Comparison of ENCODE assay signal across 9 cellular contexts in the genomic region with DNA sequence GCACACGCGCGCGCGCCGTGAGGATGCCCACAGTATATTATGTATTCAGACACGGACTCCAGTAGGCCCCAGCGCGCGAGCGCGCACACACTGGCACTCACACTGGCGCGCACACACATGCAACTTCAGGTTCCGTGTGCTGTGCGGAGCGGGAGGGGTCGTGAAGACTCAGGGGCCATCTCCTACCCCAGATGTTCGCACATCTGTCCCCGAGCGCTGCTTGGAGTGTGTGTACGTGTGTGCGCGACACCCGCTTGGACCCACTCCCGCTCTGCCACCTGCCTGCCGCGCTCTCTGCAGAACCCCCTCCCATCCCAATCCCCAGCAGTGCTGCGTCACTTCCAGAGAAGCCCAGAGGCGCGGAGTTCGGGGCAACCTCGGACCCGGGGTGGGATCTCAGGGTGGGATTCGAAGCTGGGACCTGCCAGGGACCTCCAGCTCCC. TPM values are rescaled to one million over a fixed set of nuclear protein-coding genes. Genes with fewer than 3 reads are reported as not detected.
DNase-seq lines count a peak whose midpoint lies in the region; ATAC-seq, FAIRE-seq and TF ChIP-seq lines count a peak whose summit lies in the region.
"Had no signal": no experiment of that assay in that cellular context is flagged by ENCODE, and none has a peak within 500 bp of the region (broad histone marks: within the 10 kb centered on the region; RNA-seq: fewer than 3 reads in every experiment).

No MANE protein-coding gene starts in this region.

- POLR2A ChIA-PET in AG04450 (lab: Yijun Ruan, JAX) (interaction anchor here (1.2 to 1.4 kb wide), 2 partner anchors 11 to 46 kb away, joined by 6 to 9 read pairs; no protein-coding TSS in a partner anchor), H1 (lab: Charles Lee; ENCODE audit: partially characterized antibody) (interaction anchor here (0.6 to 1.9 kb wide), 5 partner anchors 8 to 1139 kb away, joined by 3 to 8 read pairs (median 4); no protein-coding TSS in a partner anchor)
- POLR2A ChIA-PET in naive thymus-derived CD4-positive, alpha-beta T cell (lab: Charles Lee) = no interaction called here

- peak overlapping the region; percentile 20 for H4K5ac ChIP-seq in H1 (ENCODE audit: insufficient read length, low read depth, low read length)

- H3K27ac ChIP-seq in AG04450 (ENCODE audit: low read depth, low read length) (peak overlapping the region; percentile 71), H1 (ENCODE audit: low read depth, low read length) (no peak overlapping the region)
- no peak overlapping the region for H3K27ac ChIP-seq in naive thymus-derived CD4-positive, alpha-beta T cell (ENCODE audit: low read depth, low read length)

- peaks cover 16 to 53% (median 34%) of the 10 kb centered on the region in 7 donors for H3K4me1 Mint-ChIP-seq in naive thymus-derived CD4-positive, alpha-beta T cell

- peak overlapping the region; percentile 73 for H4K91ac ChIP-seq in H1 (replicated peaks; ENCODE audit: insufficient read length, low read length)

- no peak for ATAC-seq in naive thymus-derived CD4-positive, alpha-beta T cell
- no peak for ATAC-seq in GM18511 (IDR thresholded peaks at IDR 0.05; ENCODE audit: unreplicated experiment)
- no peak for ATAC-seq in HG03280 (IDR thresholded peaks at IDR 0.05; ENCODE audit: unreplicated experiment)
- ATAC-seq: GM12878 had no signal

- 5% methylated on average over 34 of the region's 35 CpGs; no CpG with 5 or more reads in 1 of the 2 experiments for WGBS in H1 (ENCODE audit: extremely low coverage in 1 of 2, insufficient coverage in 1 of 2, insufficient read length in 1 of 2, insufficient replicate concordance in 2 of 2, low coverage in 1 of 2, low lambda C conversion rate in 2 of 2, missing lambda C conversion rate in 1 of 2), 2 experiments

- no peak for TF ChIP-seq RAD21 in H1 (IDR thresholded peaks at IDR 0.05 in 1 of 2, conservative IDR thresholded peaks at IDR 0.05 in 1 of 2; ENCODE audit: low read depth in 2 of 2, low read length in 2 of 2)

- H2BK12ac ChIP-seq in H1 (ENCODE audit: low read depth, low read length) = peak overlapping the region; percentile 93; the same call in 1 of the 2 replicates

- H3K27me3 ChIP-seq in AG04450 (ENCODE audit: control insufficient read depth, insufficient read depth, low read length) (no peaks in the 10 kb centered on the region), H1 (replicated peaks in 1 of 4; ENCODE audit: control insufficient read depth in 3 of 4, extremely low read depth in 1 of 4, insufficient read depth in 3 of 4, low read length in 3 of 4) (peaks cover 4 to 47% (median 34%) of the 10 kb centered on the region in 4 experiments; a peak in 6 of 7 replicates)
- peaks cover 3 to 14% of the 10 kb centered on the region in 2 donors for H3K27me3 ChIP-seq in naive thymus-derived CD4-positive, alpha-beta T cell (ENCODE audit: control insufficient read depth in 2 of 2, insufficient read depth in 2 of 2, low read length in 2 of 2)

- no peak overlapping the region for H3K23ac ChIP-seq in H1 (ENCODE audit: insufficient read length)

- peak overlapping the region in 8 of 10 donors; percentile 23 to 91 (median 48) for H3K4me3 Mint-ChIP-seq in naive thymus-derived CD4-positive, alpha-beta T cell

- H3K18ac ChIP-seq in H1 (ENCODE audit: extremely low read depth, low read length) = peak overlapping the region; percentile 88

- H2BK5ac ChIP-seq in H1 (ENCODE audit: low read depth, low read length) = peak overlapping the region; percentile 29; the same call in 1 of the 2 replicates

- no peak for FAIRE-seq in H1 (lab: Jason Lieb, UNC)
- FAIRE-seq: GM12878 had no signal

- H3K9me3 ChIP-seq in AG04450 (ENCODE audit: control insufficient read depth, insufficient read depth, low read length) = no peaks in the 10 kb centered on the region; the same call in 1 of the 2 replicates
- H3K9me3 ChIP-seq in H1 (ENCODE audit: insufficient read depth in 2 of 2, low read depth in 1 of 2, low read length in 1 of 2) = no peaks in the 10 kb centered on the region
- H3K9me3 ChIP-seq in naive thymus-derived CD4-positive, alpha-beta T cell (ENCODE audit: control insufficient read depth in 2 of 3, low read length in 3 of 3) = no peaks in the 10 kb centered on the region

- peaks cover 0 to 1% (median 0%) of the 10 kb centered on the region in 11 donors for H3K9me3 Mint-ChIP-seq in naive thymus-derived CD4-positive, alpha-beta T cell

- H2AK5ac ChIP-seq in H1 (ENCODE audit: low read depth, low read length) = no peak overlapping the region

- TF ChIP-seq EP300 in H1 (IDR thresholded peaks at IDR 0.05; ENCODE audit: borderline replicate concordance in 1 of 2, low read depth in 2 of 2, low read length in 2 of 2) = no peak

- H3K23me2 ChIP-seq in H1 (ENCODE audit: low read depth, low read length) = peaks cover 24% of the 10 kb centered on the region

- H2BK20ac ChIP-seq in H1 (ENCODE audit: low read length) = no peak overlapping the region

- H3K14ac ChIP-seq in H1 (ENCODE audit: insufficient read length) = peak overlapping the region; percentile 35

- peak overlapping the region; percentile 22 for H3K56ac ChIP-seq in H1 (replicated peaks; ENCODE audit: insufficient read length, low read depth, low read length)

- no peak for TF ChIP-seq POLR2A in H1 (IDR thresholded peaks at IDR 0.05; ENCODE audit: control extremely low read depth in 1 of 2, low read depth in 2 of 2, low read length in 2 of 2)

- peaks cover 0 to 46% of the 10 kb centered on the region in 2 experiments; a peak in 2 of 4 replicates for H3K79me2 ChIP-seq in H1 (ENCODE audit: control insufficient read depth in 1 of 2, insufficient read depth in 2 of 2, low read length in 2 of 2)

- TF ChIP-seq CTCF in AG04450 (IDR thresholded peaks at IDR 0.05; ENCODE audit: low read depth, low read length) (no peak), H1 (IDR thresholded peaks at IDR 0.05; ENCODE audit: control extremely low read depth in 1 of 3, insufficient read depth in 1 of 3, low read depth in 1 of 3, low read length in 3 of 3) (no peak)

- peaks cover 14 to 25% (median 18%) of the 10 kb centered on the region in 4 experiments for H3K4me1 ChIP-seq in H1 (replicated peaks in 1 of 4; ENCODE audit: control insufficient read depth in 3 of 4, insufficient read depth in 4 of 4, low read length in 3 of 4)
- H3K4me1 ChIP-seq in naive thymus-derived CD4-positive, alpha-beta T cell (ENCODE audit: control insufficient read depth in 2 of 2, insufficient read depth in 2 of 2, low read length in 2 of 2) = no peaks in the 10 kb centered on the region

- H2AFZ ChIP-seq in H1 (ENCODE audit: low read length) = peak overlapping the region; percentile 72; the same call in 1 of the 2 replicates

- H3K4ac ChIP-seq in H1 (replicated peaks; ENCODE audit: insufficient read length, low read depth, low read length) = no peak overlapping the region

- CTCF ChIA-PET in AG04450 (lab: Charles Lee) (interaction anchor here (0.9 to 1.3 kb wide), 5 partner anchors 9 to 263 kb away, joined by 3 to 4 read pairs (median 3); no protein-coding TSS in a partner anchor), H1 (lab: Charles Lee; ENCODE audit: partially characterized antibody) (interaction anchor here (0.9 to 2.6 kb wide), 6 partner anchors 9 to 814 kb away, joined by 3 to 13 read pairs (median 3); no protein-coding TSS in a partner anchor)
- CTCF ChIA-PET in naive thymus-derived CD4-positive, alpha-beta T cell (lab: Charles Lee) = no interaction called here

- peak overlapping the region; percentile 70 for H3K4me3 ChIP-seq in AG04450 (ENCODE audit: low read depth, low read length)
- peak overlapping the region; percentile 57 to 77 (median 62) for H3K4me3 ChIP-seq in H1 (ENCODE audit: extremely low read depth in 1 of 4, insufficient read depth in 2 of 4, low read depth in 3 of 4, low read length in 4 of 4)
- H3K4me3 ChIP-seq in naive thymus-derived CD4-positive, alpha-beta T cell (ENCODE audit: low read length) = no peak overlapping the region
- H3K4me3 ChIP-seq: GM12878 had no signal

- peaks cover 3% of the 10 kb centered on the region; the same call in 1 of the 2 replicates for H3K79me1 ChIP-seq in H1 (ENCODE audit: low read depth, low read length)

- H4K8ac ChIP-seq in H1 (ENCODE audit: extremely low read depth, insufficient read depth, low read length) = peak overlapping the region; percentile 88

- no peaks in the 10 kb centered on the region for H4K20me1 ChIP-seq in H1 (replicated peaks in 1 of 2; ENCODE audit: control insufficient read depth in 1 of 2, insufficient read depth in 2 of 2, low read length in 2 of 2)

- H3K36me3 Mint-ChIP-seq in naive thymus-derived CD4-positive, alpha-beta T cell = peaks cover 0 to 5% (median 0%) of the 10 kb centered on the region in 5 donors

- no peak overlapping the region for H2BK120ac ChIP-seq in H1 (replicated peaks; ENCODE audit: low read depth, low read length)

- peak overlapping the region; percentile 77; the same call in 1 of the 2 replicates for H2BK15ac ChIP-seq in H1 (ENCODE audit: low read length)

- intact Hi-C loops in naive thymus-derived CD4-positive, alpha-beta T cell (cut with micrococcal nuclease) = loop anchor here in 1 of 2 donors (5.0 kb wide), 5 partner anchors 73 to 1578 kb away; no protein-coding TSS in a partner anchor

- peak overlapping the region in 3 of 4 experiments; percentile 26 to 66 (median 47); a peak in 4 of 7 replicates for H3K9ac ChIP-seq in H1 (replicated peaks in 1 of 4; ENCODE audit: extremely low read depth in 1 of 4, low read depth in 3 of 4, low read length in 3 of 4)

- DNase-seq in AG04450 (ENCODE audit: low read depth, low spot score) (no peak), NCI-H446 (lab: John Stamatoyannopoulos, UW) (peak; percentile 53 to 72), H1 (ENCODE audit: low read depth in 1 of 2, low spot score in 2 of 2) (no peak), Kasumi-1 (lab: John Stamatoyannopoulos, UW) (no peak), dedifferentiated amniotic fluid mesenchymal stem cell (ENCODE audit: extremely low spot score) (no peak)
- DNase-seq in naive thymus-derived CD4-positive, alpha-beta T cell = no peak

- H3K36me3 ChIP-seq in H1 (ENCODE audit: control insufficient read depth in 2 of 4, insufficient read depth in 4 of 4, low read length in 3 of 4) = no peaks in the 10 kb centered on the region
- no peaks in the 10 kb centered on the region for H3K36me3 ChIP-seq in naive thymus-derived CD4-positive, alpha-beta T cell (ENCODE audit: control insufficient read depth in 2 of 3, insufficient read depth in 3 of 3, low read length in 3 of 3)

- peak overlapping the region; percentile 91 to 97 for H3K4me2 ChIP-seq in H1 (ENCODE audit: insufficient read depth in 1 of 2, low read depth in 2 of 2, low read length in 2 of 2)

- peaks cover 71 to 81% (median 76%) of the 10 kb centered on the region in 5 donors for H3K27me3 Mint-ChIP-seq in naive thymus-derived CD4-positive, alpha-beta T cell

- H3K27ac Mint-ChIP-seq in naive thymus-derived CD4-positive, alpha-beta T cell = peak overlapping the region in 1 of 9 donors; percentile 33

RNA-seq across cellular contexts. Expression of a gene that starts 2.6 kb away (rescaled TPM):
- 106 and 114 TPM in 2 replicates for polyA plus RNA-seq in AG04450 (2011; rRNA removed)
- 127 and 153 TPM in 2 replicates for polyA minus RNA-seq in AG04450 (2011; rRNA and poly(A)+ RNA removed)
- 36.9 and 37.8 TPM in 2 replicates for total RNA-seq in H1 (2021; fragmentation: NEBNext Ultra II Directional; extraction: Animal tissue kit (Norgen Biotek cat#: 25700))
- 26.7 and 32.0 TPM in 2 replicates for polyA plus RNA-seq in H1 (2011; rRNA removed)
- polyA plus RNA-seq in H1 (2011; cell fraction: cytosol; rRNA removed) = 23.9 TPM
- polyA plus RNA-seq in H1 (2011; cell fraction: nucleus; rRNA removed) = 56.3 TPM
- 35.4 to 38.0 TPM (median 37.0 TPM) in 4 replicates for polyA plus RNA-seq in H1 (2012, experiment 1 of 2)
- 10.6 TPM for polyA plus RNA-seq in H1 (2012, experiment 2 of 2)
- polyA plus RNA-seq in H1 (2013, experiment 1 of 2) = 46.7 TPM
- 42.5 TPM for polyA plus RNA-seq in H1 (2013, experiment 2 of 2)
- 78.9 and 87.3 TPM in 2 replicates for polyA minus RNA-seq in H1 (2011; rRNA and poly(A)+ RNA removed)
- polyA minus RNA-seq in H1 (2011; cell fraction: cytosol; rRNA and poly(A)+ RNA removed) = 24.7 TPM
- 82.2 TPM for polyA minus RNA-seq in H1 (2011; cell fraction: nucleus; rRNA and poly(A)+ RNA removed)
- 10 to 100 TPM in 1 of 5 experiments, 1 to 10 TPM in 3, under 1 TPM in 1; 0.50 to 23.7 (median 2.2) TPM for total RNA-seq in naive thymus-derived CD4-positive, alpha-beta T cell
- under 1 TPM; 0.35 to 0.51 TPM for polyA plus RNA-seq in naive thymus-derived CD4-positive, alpha-beta T cell

Comparison
In these comparisons a context has a peak if more than half of its experiments do, and no peak if none do; other contexts are left out.
1. DNase-seq: peak in NCI-H446 (2 of 2); none in AG04450 (single experiment), H1 (0 of 2), naive thymus-derived CD4-positive, alpha-beta T cell (0 of 9), Kasumi-1 (0 of 2) and dedifferentiated amniotic fluid mesenchymal stem cell (single experiment).
2. RNA of a gene that starts 2.6 kb away (polyA plus RNA-seq): 106 to 114 TPM in AG04450 and 10.6 to 56.3 TPM in H1; 0.35 to 0.51 TPM in naive thymus-derived CD4-positive, alpha-beta T cell; every median in the first group is over 4 times any median in the second.